Comparison of ENCODE assay signal across 10 cellular contexts in genomic region chr2:226904592-226904991, GRCh38.
A peak's percentile ranks its signal among the peaks of the same experiment; 100 is the strongest.
DNase-seq lines count a peak whose midpoint lies in the region; ATAC-seq and TF ChIP-seq lines count a peak whose summit lies in the region.
"Had no signal": no experiment of that assay in that cellular context is flagged by ENCODE, and none has a peak within 500 bp of the region (broad histone marks: within the 10 kb centered on the region; RNA-seq: fewer than 3 reads in every experiment).

No MANE protein-coding gene starts in this region.

- DNase-seq in neural progenitor cell (ENCODE audit: low spot score) (no peak), NCI-H510A (lab: John Stamatoyannopoulos, UW) (no peak), progenitor cell of endocrine pancreas (ENCODE audit: low spot score, unreplicated experiment) (no peak)
- DNase-seq in activated CD8-positive, alpha-beta memory T cell treated with anti-CD3 and anti-CD28 coated beads for 24 hours: no peak
- DNase-seq: adrenal gland, occipital lobe had no signal

- H3K9me3 ChIP-seq in neural progenitor cell (ENCODE audit: low read depth): no peaks in the 10 kb centered on the region
- H3K9me3 ChIP-seq: adrenal gland had no signal

- H3K4me2 ChIP-seq in neural progenitor cell: no peak overlapping the region

- no peaks in the 10 kb centered on the region for H3K79me2 ChIP-seq in neural progenitor cell (ENCODE audit: low read depth)

- no peaks in the 10 kb centered on the region for H3K27me3 Mint-ChIP-seq in activated T-helper 17 cell treated with anti-CD3 and anti-CD28 coated beads, Interleukin-2, amount 50 U/mL, for 72 hours
- H3K27me3 Mint-ChIP-seq in neural progenitor cell (ENCODE audit: insufficient read depth, low read depth): peaks cover 2% of the 10 kb centered on the region
- H3K27me3 Mint-ChIP-seq in progenitor cell of endocrine pancreas: no peaks in the 10 kb centered on the region

- H3K4me1 ChIP-seq in neural progenitor cell: peaks cover 2% of the 10 kb centered on the region

- H3K27ac Mint-ChIP-seq in activated T-helper 17 cell treated with anti-CD3 and anti-CD28 coated beads, Interleukin-2, amount 50 U/mL, for 72 hours: no peak overlapping the region
- H3K27ac Mint-ChIP-seq in neural progenitor cell (no peak overlapping the region), progenitor cell of endocrine pancreas (no peak overlapping the region)

- H3K36me3 Mint-ChIP-seq in activated T-helper 17 cell treated with anti-CD3 and anti-CD28 coated beads, Interleukin-2, amount 50 U/mL, for 72 hours (ENCODE audit: low read depth): peaks cover 54% of the 10 kb centered on the region
- H3K36me3 Mint-ChIP-seq in neural progenitor cell: no peaks in the 10 kb centered on the region
- H3K36me3 Mint-ChIP-seq in progenitor cell of endocrine pancreas (ENCODE audit: insufficient read depth): no peaks in the 10 kb centered on the region

- no peak overlapping the region for H3K4me3 ChIP-seq in neural progenitor cell
- H3K4me3 ChIP-seq: adrenal gland had no signal

- peaks cover 28% of the 10 kb centered on the region for H3K4me1 Mint-ChIP-seq in activated T-helper 17 cell treated with anti-CD3 and anti-CD28 coated beads, Interleukin-2, amount 50 U/mL, for 72 hours
- H3K4me1 Mint-ChIP-seq in neural progenitor cell (no peaks in the 10 kb centered on the region), progenitor cell of endocrine pancreas (ENCODE audit: low read depth) (peaks cover 6% of the 10 kb centered on the region)

- no peak overlapping the region for H3K4me3 Mint-ChIP-seq in activated T-helper 17 cell treated with anti-CD3 and anti-CD28 coated beads, Interleukin-2, amount 50 U/mL, for 72 hours
- H3K4me3 Mint-ChIP-seq in neural progenitor cell: no peak overlapping the region
- H3K4me3 Mint-ChIP-seq in progenitor cell of endocrine pancreas (ENCODE audit: low read depth): no peak overlapping the region

- H3K9ac ChIP-seq in neural progenitor cell: no peak overlapping the region

- TF ChIP-seq CTCF in neural progenitor cell (IDR thresholded peaks at IDR 0.05): no peak
- TF ChIP-seq CTCF in progenitor cell of endocrine pancreas (IDR thresholded peaks at IDR 0.05; ENCODE audit: unreplicated experiment): no peak

- H3K27me3 ChIP-seq in neural progenitor cell: no peaks in the 10 kb centered on the region
- H3K27me3 ChIP-seq: adrenal gland had no signal

- no peaks in the 10 kb centered on the region for H4K20me1 ChIP-seq in neural progenitor cell (ENCODE audit: low read depth)

- no peak overlapping the region for H2AFZ ChIP-seq in neural progenitor cell (replicated peaks)

- H3K9me3 Mint-ChIP-seq in activated T-helper 17 cell treated with anti-CD3 and anti-CD28 coated beads, Interleukin-2, amount 50 U/mL, for 72 hours: no peaks in the 10 kb centered on the region
- H3K9me3 Mint-ChIP-seq in neural progenitor cell (no peaks in the 10 kb centered on the region), progenitor cell of endocrine pancreas (ENCODE audit: low read depth) (no peaks in the 10 kb centered on the region)

- no peaks in the 10 kb centered on the region for H3K36me3 ChIP-seq in neural progenitor cell
- H3K36me3 ChIP-seq: adrenal gland had no signal

- ATAC-seq in GM18511 (IDR thresholded peaks at IDR 0.05; ENCODE audit: unreplicated experiment): peak; percentile 42
- peak; percentile 29 for ATAC-seq in GM19468 (IDR thresholded peaks at IDR 0.05; ENCODE audit: extremely low read depth, unreplicated experiment)
- peak; percentile 23 for ATAC-seq in HG03060 (IDR thresholded peaks at IDR 0.05; ENCODE audit: low read depth, unreplicated experiment)
- ATAC-seq in activated T-helper 17 cell treated with anti-CD3 and anti-CD28 coated beads, Interleukin-2, amount 50 U/mL, for 72 hours (replicated peaks): peak; percentile 75

- no peaks in the 10 kb centered on the region for H3F3A ChIP-seq in neural progenitor cell (ENCODE audit: low read depth)

- no peak overlapping the region for H3K27ac ChIP-seq in neural progenitor cell
- H3K27ac ChIP-seq: adrenal gland had no signal

Comparison
In these comparisons a context has a peak if more than half of its experiments do, and no peak if none do; other contexts are left out.
1. ATAC-seq: peak in every context shown above with its lines; median percentile 75 in activated T-helper 17 cell treated with anti-CD3 and anti-CD28 coated beads, Interleukin-2, amount 50 U/mL, for 72 hours; 42 in GM18511; 29 in GM19468; 23 in HG03060.